12 cellular contexts compared by ENCODE assay signal in the genomic region with DNA sequence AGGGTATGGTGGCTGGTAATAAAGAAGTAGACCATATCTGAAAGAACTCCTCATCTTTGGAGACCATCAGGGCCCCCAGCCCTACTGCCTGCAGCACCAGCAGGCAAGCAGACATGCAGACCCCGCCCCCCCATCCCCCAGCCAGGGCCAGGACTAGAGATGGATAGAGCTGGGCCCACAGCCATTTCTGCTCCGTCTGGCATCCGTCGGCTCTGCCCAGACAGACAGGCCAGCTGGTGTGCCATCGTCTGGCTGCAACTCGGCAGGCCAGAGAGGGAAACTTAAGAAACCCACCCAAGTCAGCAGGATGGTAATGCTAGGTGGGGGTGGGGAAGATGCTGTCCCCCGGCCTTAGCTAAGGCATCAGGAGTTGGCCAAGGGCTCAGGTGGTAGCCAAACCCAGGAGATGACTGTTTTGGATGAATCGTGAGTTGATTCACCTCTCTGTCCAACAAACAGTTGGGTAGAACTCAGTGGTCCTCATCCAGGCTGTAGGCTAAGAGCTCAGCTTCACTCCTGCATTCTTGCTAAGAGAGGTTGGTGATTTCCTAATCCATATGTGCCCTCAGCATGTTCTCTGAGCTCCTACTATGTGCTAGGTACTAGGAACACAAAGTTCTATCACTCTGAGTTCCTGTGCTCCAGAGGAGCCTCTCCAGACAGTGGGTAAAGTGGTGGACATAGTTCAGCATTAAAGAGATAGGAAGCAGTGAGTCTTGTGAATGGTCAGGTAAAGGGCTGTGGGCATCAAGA. TPM values are rescaled to one million over a fixed set of nuclear protein-coding genes. Genes with fewer than 3 reads are reported as not detected.
DNase-seq lines count a peak whose midpoint lies in the region; ATAC-seq and TF ChIP-seq lines count a peak whose summit lies in the region.
"Had no signal": no experiment of that assay in that cellular context is flagged by ENCODE, and none has a peak within 500 bp of the region (broad histone marks: within the 10 kb centered on the region; RNA-seq: fewer than 3 reads in every experiment).

No MANE protein-coding gene starts in this region.

- H2BK5ac ChIP-seq in mesenchymal stem cell (ENCODE audit: low read depth, low read length, poor library complexity, severe bottlenecking) = peak overlapping the region; percentile 66

- peaks cover 37% of the 10 kb centered on the region for H3K4me1 ChIP-seq in HUES64 (ENCODE audit: insufficient read depth, low read length)
- H3K4me1 ChIP-seq in breast epithelium = peaks cover 23% of the 10 kb centered on the region in 2 donors
- H3K4me1 ChIP-seq in mesenchymal stem cell (ENCODE audit: control insufficient read depth, insufficient read depth, low read depth, low read length) = peaks cover 40% of the 10 kb centered on the region
- peaks cover 32% of the 10 kb centered on the region for H3K4me1 ChIP-seq in suprapubic skin

- DNase-seq in breast epithelium (ENCODE audit: low spot score in 2 of 2) = no peak
- no peak for DNase-seq in mesenchymal stem cell
- no peak for DNase-seq in suprapubic skin (ENCODE audit: low spot score in 2 of 2)
- DNase-seq in stimulated activated effector memory CD8-positive, alpha-beta T cell treated with anti-CD3 and anti-CD28 coated beads, Interleukin-12 subunit alpha, Interleukin-12 subunit beta, amount 100 ng/mL, for 72 hours (ENCODE audit: low spot score in 2 of 2) = no peak
- DNase-seq: DMS153; NCI-H1436 treated with DMSO at 0.1 percent for 48 hours; stimulated activated CD4-positive, alpha-beta T cell treated with anti-CD3 and anti-CD28 coated beads, Interleukin-4, amount 100 ng/mL, for 1 hour had no signal

- H3K23ac ChIP-seq in mesenchymal stem cell (ENCODE audit: low read length in 2 of 2) = no peak overlapping the region

- ATAC-seq in stimulated activated effector memory CD8-positive, alpha-beta T cell treated with anti-CD3 and anti-CD28 coated beads, Interleukin-12 subunit alpha, Interleukin-12 subunit beta, amount 100 ng/mL, for 72 hours = no peak
- no peak for ATAC-seq in HG02623 (IDR thresholded peaks at IDR 0.05; ENCODE audit: unreplicated experiment)
- ATAC-seq in GM18868 (IDR thresholded peaks at IDR 0.05; ENCODE audit: unreplicated experiment) = no peak
- ATAC-seq in GM18870 (IDR thresholded peaks at IDR 0.05; ENCODE audit: unreplicated experiment) = no peak

- 88% methylated on average over 8 of the region's 8 CpGs for WGBS in HUES64
- WGBS in mesenchymal stem cell = 89% methylated on average over 8 of the region's 8 CpGs
- 48% methylated on average over 5 of the region's 8 CpGs for WGBS in suprapubic skin

- H2AFZ ChIP-seq in mesenchymal stem cell (ENCODE audit: low read depth, low read length) = no peak overlapping the region

- no peaks in the 10 kb centered on the region for H3K4me1 Mint-ChIP-seq in stimulated activated effector memory CD8-positive, alpha-beta T cell treated with anti-CD3 and anti-CD28 coated beads, Interleukin-12 subunit alpha, Interleukin-12 subunit beta, amount 100 ng/mL, for 72 hours

- H3K36me3 ChIP-seq in HUES64 (ENCODE audit: insufficient read depth, low read length) = peaks cover 16% of the 10 kb centered on the region
- peaks cover 4% of the 10 kb centered on the region for H3K36me3 ChIP-seq in breast epithelium
- peaks cover 32 to 61% of the 10 kb centered on the region in 2 experiments for H3K36me3 ChIP-seq in mesenchymal stem cell (ENCODE audit: control insufficient read depth in 1 of 2, insufficient read depth in 2 of 2, low read depth in 1 of 2, low read length in 2 of 2)
- H3K36me3 ChIP-seq in suprapubic skin = peaks cover 78% of the 10 kb centered on the region

- no peak overlapping the region for H3K14ac ChIP-seq in mesenchymal stem cell (ENCODE audit: low read length in 2 of 2)

- peak overlapping the region; percentile 48 for H4K91ac ChIP-seq in mesenchymal stem cell (ENCODE audit: low read length)

- H3K36me3 Mint-ChIP-seq in stimulated activated effector memory CD8-positive, alpha-beta T cell treated with anti-CD3 and anti-CD28 coated beads, Interleukin-12 subunit alpha, Interleukin-12 subunit beta, amount 100 ng/mL, for 72 hours = peaks cover 62% of the 10 kb centered on the region
- H3K36me3 Mint-ChIP-seq: activated naive CD8-positive, alpha-beta T cell had no signal

- no peak overlapping the region for H3K4me2 ChIP-seq in mesenchymal stem cell (ENCODE audit: low read length, poor library complexity, severe bottlenecking)

- no peak for TF ChIP-seq EP300 in suprapubic skin (IDR thresholded peaks at IDR 0.05)

- intact Hi-C loops in breast epithelium (cut with DNase I; ENCODE audit: low total_unique reads) = no loop called here

- no peak overlapping the region for H3K4me3 ChIP-seq in HUES64 (ENCODE audit: low read length)
- H3K4me3 ChIP-seq in breast epithelium = no peak overlapping the region
- H3K4me3 ChIP-seq in mesenchymal stem cell (ENCODE audit: insufficient read depth in 1 of 2, low read depth in 1 of 2, low read length in 2 of 2) = no peak overlapping the region
- no peak overlapping the region for H3K4me3 ChIP-seq in suprapubic skin

- peak overlapping the region; percentile 82 for H2BK120ac ChIP-seq in mesenchymal stem cell (ENCODE audit: low read depth, low read length)

- no peaks in the 10 kb centered on the region for H3K9me3 Mint-ChIP-seq in stimulated activated effector memory CD8-positive, alpha-beta T cell treated with anti-CD3 and anti-CD28 coated beads, Interleukin-12 subunit alpha, Interleukin-12 subunit beta, amount 100 ng/mL, for 72 hours

- peak overlapping the region; percentile 93 to 98 for H3K18ac ChIP-seq in mesenchymal stem cell (ENCODE audit: low read depth in 1 of 2, low read length in 2 of 2)

- H4K8ac ChIP-seq in mesenchymal stem cell (ENCODE audit: low read length) = peak overlapping the region; percentile 92

- H2BK12ac ChIP-seq in mesenchymal stem cell (ENCODE audit: low read length in 2 of 2) = peak overlapping the region; percentile 81 to 97

- peak overlapping the region; percentile 97 for H2AK5ac ChIP-seq in mesenchymal stem cell (ENCODE audit: low read length, severe bottlenecking)

- H3K79me1 ChIP-seq in mesenchymal stem cell (replicated peaks; ENCODE audit: low read length, poor library complexity, severe bottlenecking) = peaks cover 3% of the 10 kb centered on the region

- H3K4me3 Mint-ChIP-seq in stimulated activated effector memory CD8-positive, alpha-beta T cell treated with anti-CD3 and anti-CD28 coated beads, Interleukin-12 subunit alpha, Interleukin-12 subunit beta, amount 100 ng/mL, for 72 hours = no peak overlapping the region
- H3K4me3 Mint-ChIP-seq: activated naive CD8-positive, alpha-beta T cell had no signal

- H3K4ac ChIP-seq in mesenchymal stem cell (ENCODE audit: low read depth in 1 of 2, low read length in 2 of 2) = peak overlapping the region; percentile 33 to 96

- H3K9ac ChIP-seq in HUES64 (ENCODE audit: low read depth, low read length) = peak overlapping the region; percentile 10; the same call in 1 of the 2 replicates
- H3K9ac ChIP-seq in mesenchymal stem cell (ENCODE audit: low read length) = peak overlapping the region; percentile 68

- TF ChIP-seq CTCF in breast epithelium (IDR thresholded peaks at IDR 0.05) (no peak), suprapubic skin (IDR thresholded peaks at IDR 0.05) (no peak)

- H3K9me3 ChIP-seq in HUES64 (ENCODE audit: insufficient read depth, low read depth, low read length) (no peaks in the 10 kb centered on the region), breast epithelium (no peaks in the 10 kb centered on the region), mesenchymal stem cell (ENCODE audit: control insufficient read depth, low read length) (no peaks in the 10 kb centered on the region), suprapubic skin (no peaks in the 10 kb centered on the region)

- H3K27me3 ChIP-seq in HUES64 (ENCODE audit: insufficient read depth, low read length) (no peaks in the 10 kb centered on the region), breast epithelium (no peaks in the 10 kb centered on the region), mesenchymal stem cell (ENCODE audit: control insufficient read depth in 1 of 2, insufficient read depth in 1 of 2, low read length in 2 of 2) (no peaks in the 10 kb centered on the region), suprapubic skin (no peaks in the 10 kb centered on the region)

- H2BK15ac ChIP-seq in mesenchymal stem cell (ENCODE audit: low read depth, poor library complexity, severe bottlenecking) = peak overlapping the region; percentile 37

- TF ChIP-seq POLR2A in breast epithelium (IDR thresholded peaks at IDR 0.05) (no peak), suprapubic skin (IDR thresholded peaks at IDR 0.05) (no peak)

- H3K27ac ChIP-seq in HUES64 (ENCODE audit: low read depth, low read length) = peak overlapping the region; percentile 74
- H3K27ac ChIP-seq in breast epithelium = peak overlapping the region; percentile 91 to 94
- H3K27ac ChIP-seq in mesenchymal stem cell (ENCODE audit: low read length, poor library complexity, severe bottlenecking) = peak overlapping the region; percentile 98
- peak overlapping the region; percentile 76 for H3K27ac ChIP-seq in suprapubic skin

- H3K27ac Mint-ChIP-seq in stimulated activated effector memory CD8-positive, alpha-beta T cell treated with anti-CD3 and anti-CD28 coated beads, Interleukin-12 subunit alpha, Interleukin-12 subunit beta, amount 100 ng/mL, for 72 hours = no peak overlapping the region
- H3K27ac Mint-ChIP-seq: activated naive CD8-positive, alpha-beta T cell had no signal

RNA-seq across cellular contexts. Expression of gene TMEM222, which starts 23.2 kb away (rescaled TPM):
- polyA plus RNA-seq in HUES64 (2013, experiment 1 of 2) = 22.8 TPM
- 19.4 TPM for polyA plus RNA-seq in HUES64 (2013, experiment 2 of 2)
- 10 to 100 TPM; 20.0 to 28.0 (median 26.5) TPM for total RNA-seq in breast epithelium
- 37.1 TPM for polyA plus RNA-seq in mesenchymal stem cell (2013, experiment 1 of 2)
- polyA plus RNA-seq in mesenchymal stem cell (2013, experiment 2 of 2) = 36.1 TPM
- 10 to 100 TPM; 19.7 to 31.8 (median 21.2) TPM for total RNA-seq in suprapubic skin

RNA-seq across cellular contexts. Expression of gene SYTL1, which starts 43.0 kb away (rescaled TPM):
- 5.5 TPM for polyA plus RNA-seq in HUES64 (2013, experiment 1 of 2)
- 5.3 TPM for polyA plus RNA-seq in HUES64 (2013, experiment 2 of 2)
- 10 to 100 TPM in 2 of 3 donors, under 1 TPM in 1; 0.96 to 33.1 (median 22.3) TPM for total RNA-seq in breast epithelium
- 0.39 TPM for polyA plus RNA-seq in mesenchymal stem cell (2013, experiment 1 of 2)
- polyA plus RNA-seq in mesenchymal stem cell (2013, experiment 2 of 2) = 0.59 TPM
- 100 to 1,000 TPM; 142 to 176 (median 168) TPM for total RNA-seq in suprapubic skin

Comparison
In these comparisons a context has a peak if more than half of its experiments do, and no peak if none do; other contexts are left out.
1. RNA of gene SYTL1, which starts 43.0 kb away (total RNA-seq): 142 to 176 TPM in suprapubic skin; 0.96 to 33.1 TPM in breast epithelium; every median in the first group is over 4 times any median in the second.
2. Peak in every context shown above with its lines, with median percentiles within 50 percentile points of each other: H3K27ac ChIP-seq.